Comparison of ENCODE assay signal across 23 cellular contexts in the genomic region with DNA sequence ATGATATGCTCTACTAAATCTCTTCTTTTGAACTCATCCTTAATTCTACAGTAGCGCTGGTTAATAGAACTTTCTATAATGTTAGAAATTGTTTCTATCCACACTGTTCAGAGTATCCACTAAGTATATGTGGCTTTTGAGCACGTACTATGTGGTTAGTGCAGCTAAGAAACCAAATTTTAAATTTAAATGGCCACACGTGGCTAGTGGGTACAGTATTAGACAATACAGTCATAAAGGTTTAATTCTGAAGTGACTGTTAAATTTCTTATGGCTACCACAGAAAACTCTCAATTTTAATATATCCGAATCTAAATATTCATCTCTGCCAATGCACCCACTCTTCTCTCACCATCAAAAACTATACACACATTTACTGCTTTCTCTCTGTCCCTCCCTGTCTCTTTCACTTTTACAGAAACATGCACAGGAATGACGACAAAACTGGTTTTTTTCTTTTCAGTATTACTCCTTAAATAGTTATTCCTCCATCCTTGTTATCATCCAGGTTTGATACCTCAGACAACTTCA.
"Had no signal": no experiment of that assay in that cellular context is flagged by ENCODE, and none has a peak within 500 bp of the region (broad histone marks: within the 10 kb centered on the region; RNA-seq: fewer than 3 reads in every experiment).

No MANE protein-coding gene starts in this region.

- H3K27ac ChIP-seq: epithelial cell of prostate, esophagus squamous epithelium, gastroesophageal sphincter, neutrophil, spleen, tibial artery, upper lobe of left lung, uterus had no signal

- H3K9me3 ChIP-seq: esophagus squamous epithelium, gastroesophageal sphincter, neutrophil, tibial artery, upper lobe of left lung, uterus had no signal

- H3K27me3 Mint-ChIP-seq: naive thymus-derived CD4-positive, alpha-beta T cell; stimulated activated memory B cell treated with anti-CD40 and anti-IgM and Interleukin-4, amounts not matched to agents 10 μg/mL and 1 μg/mL and 100 μg/mL, for 72 hours; stimulated activated naive CD8-positive, alpha-beta T cell treated with anti-CD3 and anti-CD28 coated beads, Interleukin-15, Interleukin-2, amounts not matched to agents 100 ng/mL and 50 ng/mL, for 24 hours had no signal

- H3K4me3 Mint-ChIP-seq: naive thymus-derived CD4-positive, alpha-beta T cell; nephron progenitor cell; stimulated activated memory B cell treated with anti-CD40 and anti-IgM and Interleukin-4, amounts not matched to agents 10 μg/mL and 1 μg/mL and 100 μg/mL, for 72 hours; stimulated activated naive CD8-positive, alpha-beta T cell treated with anti-CD3 and anti-CD28 coated beads, Interleukin-15, Interleukin-2, amounts not matched to agents 100 ng/mL and 50 ng/mL, for 24 hours had no signal

- H3K9me3 Mint-ChIP-seq: nephron progenitor cell; stimulated activated memory B cell treated with anti-CD40 and anti-IgM and Interleukin-4, amounts not matched to agents 10 μg/mL and 1 μg/mL and 100 μg/mL, for 72 hours; stimulated activated naive CD8-positive, alpha-beta T cell treated with anti-CD3 and anti-CD28 coated beads, Interleukin-15, Interleukin-2, amounts not matched to agents 100 ng/mL and 50 ng/mL, for 24 hours had no signal

- DNase-seq: effector memory CD4-positive, alpha-beta T cell; esophagus squamous epithelium; foreskin fibroblast; glutamatergic neuron; islet precursor cell; mammary epithelial cell; naive thymus-derived CD4-positive, alpha-beta T cell; nephron progenitor cell; posterior cingulate gyrus; spleen; stimulated activated CD4-positive, alpha-beta T cell treated with anti-CD3 and anti-CD28 coated beads, Interleukin-15, amount 100 ng/mL, for 24 hours; stimulated activated CD4-positive, alpha-beta T cell treated with anti-CD3 and anti-CD28 coated beads, Interleukin-1b, Interleukin-23, amount 100 ng/mL, for 48 hours; stimulated activated CD4-positive, alpha-beta T cell treated with anti-CD3 and anti-CD28 coated beads, Interleukin-4, amount 100 ng/mL, for 24 hours; tibial artery; upper lobe of left lung; uterus had no signal

- H3K4me1 Mint-ChIP-seq: nephron progenitor cell had no signal

- H3K27me3 ChIP-seq: esophagus squamous epithelium, gastroesophageal sphincter, neutrophil, spleen, tibial artery, upper lobe of left lung, uterus had no signal

- H3K36me3 ChIP-seq: esophagus squamous epithelium, gastroesophageal sphincter, neutrophil, spleen, tibial artery, upper lobe of left lung, uterus had no signal

- H3K4me3 ChIP-seq: esophagus squamous epithelium, gastroesophageal sphincter, spleen, tibial artery, upper lobe of left lung, uterus had no signal

- H3K27ac Mint-ChIP-seq: naive thymus-derived CD4-positive, alpha-beta T cell; nephron progenitor cell; stimulated activated memory B cell treated with anti-CD40 and anti-IgM and Interleukin-4, amounts not matched to agents 10 μg/mL and 1 μg/mL and 100 μg/mL, for 72 hours; stimulated activated naive CD8-positive, alpha-beta T cell treated with anti-CD3 and anti-CD28 coated beads, Interleukin-15, Interleukin-2, amounts not matched to agents 100 ng/mL and 50 ng/mL, for 24 hours had no signal

- H3K4me1 ChIP-seq: esophagus squamous epithelium, gastroesophageal sphincter, spleen, tibial artery, upper lobe of left lung, uterus had no signal

- ATAC-seq: gastroesophageal sphincter; left lobe of liver; naive thymus-derived CD4-positive, alpha-beta T cell; sciatic nerve; stimulated activated memory B cell treated with anti-CD40 and anti-IgM and Interleukin-4, amounts not matched to agents 10 μg/mL and 1 μg/mL and 100 μg/mL, for 72 hours had no signal

- H3K36me3 Mint-ChIP-seq: naive thymus-derived CD4-positive, alpha-beta T cell; stimulated activated memory B cell treated with anti-CD40 and anti-IgM and Interleukin-4, amounts not matched to agents 10 μg/mL and 1 μg/mL and 100 μg/mL, for 72 hours had no signal
